34 cellular contexts compared by ENCODE assay signal in the genomic region with DNA sequence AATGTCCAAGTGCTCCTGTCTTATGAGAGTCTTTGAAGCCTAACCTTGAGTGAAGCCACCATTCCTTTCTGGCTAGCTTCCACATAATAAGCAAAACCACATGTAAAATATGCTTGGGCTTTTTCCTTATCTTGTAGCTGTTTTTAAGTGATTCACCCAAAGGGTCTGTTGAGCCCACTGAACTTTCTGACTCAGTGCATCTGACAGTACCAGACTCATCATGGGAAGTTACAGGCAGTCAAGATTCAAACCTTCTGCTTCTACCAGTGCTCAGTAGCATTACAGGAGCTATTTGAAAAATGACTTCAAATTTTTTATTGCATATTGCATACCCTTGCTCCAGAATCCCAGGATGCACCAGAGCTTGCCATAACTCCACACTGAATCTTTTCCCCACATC.
"Had no signal": no experiment of that assay in that cellular context is flagged by ENCODE, and none has a peak within 500 bp of the region (broad histone marks: within the 10 kb centered on the region; RNA-seq: fewer than 3 reads in every experiment).

No MANE protein-coding gene starts in this region.

- DNase-seq: activated CD4-positive, alpha-beta memory T cell treated with anti-CD3 and anti-CD28 coated beads for 36 hours; activated CD4-positive, alpha-beta T cell treated with anti-CD3 and anti-CD28 coated beads for 36 hours; activated CD4-positive, alpha-beta T cell treated with anti-CD3 and anti-CD28 coated beads, Interleukin-2, amount 10 ng/mL, durations not matched to agents 24 days and 14 days; activated CD4-positive, CD25-positive, alpha-beta regulatory T cell; activated CD4-positive, CD25-positive, alpha-beta regulatory T cell treated with anti-CD3 and anti-CD28 coated beads, Interleukin-2, amount 50 U/mL, for 72 hours; activated CD8-positive, alpha-beta memory T cell treated with anti-CD3 and anti-CD28 coated beads, Interleukin-2, amount 10 ng/mL, durations not matched to agents 7 days and 5 days; activated CD8-positive, alpha-beta memory T cell treated with anti-CD3 and anti-CD28 coated beads, Interleukin-2, amount 50 U/mL, for 4 hours; activated CD8-positive, alpha-beta T cell treated with anti-CD3 and anti-CD28 coated beads, Interleukin-2, amount 10 ng/mL, durations not matched to agents 7 days and 5 days; activated effector memory CD4-positive, alpha-beta T cell treated with anti-CD3 and anti-CD28 coated beads, Interleukin-2, amount 50 U/mL, for 16 hours; activated naive CD4-positive, alpha-beta T cell treated with anti-CD3 and anti-CD28 coated beads for 36 hours; activated naive CD8-positive, alpha-beta T cell treated with anti-CD3 and anti-CD28 coated beads for 36 hours; activated naive CD8-positive, alpha-beta T cell treated with anti-CD3 and anti-CD28 coated beads, Interleukin-2, amount 50 U/mL, for 24 hours; activated T-cell treated with anti-CD3 and anti-CD28 coated beads, Interleukin-2, amount 50 U/mL, for 1 hour; activated T-cell treated with anti-CD3 and anti-CD28 coated beads, Interleukin-2, amount 50 U/mL, for 48 hours; adrenal gland; caudate nucleus; colonic mucosa; dorsolateral prefrontal cortex; effector memory CD4-positive, alpha-beta T cell; endodermal cell; foreskin keratinocyte; gastrocnemius medialis; glutamatergic neuron; heart left ventricle; SW 1271; T-cell; T1000 had no signal

- H3K27me3 ChIP-seq: adrenal gland, ascending aorta, colonic mucosa, dorsolateral prefrontal cortex, foreskin keratinocyte, gastrocnemius medialis, heart left ventricle had no signal

- H3K4me1 Mint-ChIP-seq: activated CD4-positive, alpha-beta T cell treated with anti-CD3 and anti-CD28 coated beads for 36 hours; activated CD4-positive, alpha-beta T cell treated with anti-CD3 and anti-CD28 coated beads, Interleukin-2, amount 10 ng/mL, durations not matched to agents 24 days and 14 days; activated CD8-positive, alpha-beta memory T cell treated with anti-CD3 and anti-CD28 coated beads, Interleukin-2, amount 10 ng/mL, durations not matched to agents 7 days and 5 days; activated naive CD4-positive, alpha-beta T cell treated with anti-CD3 and anti-CD28 coated beads, Interleukin-2, amount 50 U/mL, for 24 hours; activated naive CD8-positive, alpha-beta T cell treated with anti-CD3 and anti-CD28 coated beads for 36 hours; activated naive CD8-positive, alpha-beta T cell treated with anti-CD3 and anti-CD28 coated beads, Interleukin-2, amount 50 U/mL, for 24 hours; T-cell had no signal

- H3K36me3 ChIP-seq: adrenal gland, ascending aorta, colonic mucosa, gastrocnemius medialis, heart left ventricle had no signal

- H3K4me1 ChIP-seq: adrenal gland, ascending aorta, colonic mucosa, foreskin keratinocyte, gastrocnemius medialis, heart left ventricle had no signal

- H3K4me3 Mint-ChIP-seq: activated CD4-positive, alpha-beta memory T cell treated with anti-CD3 and anti-CD28 coated beads for 36 hours; activated CD4-positive, alpha-beta T cell treated with anti-CD3 and anti-CD28 coated beads for 36 hours; activated CD4-positive, alpha-beta T cell treated with anti-CD3 and anti-CD28 coated beads, Interleukin-2, amount 10 ng/mL, durations not matched to agents 24 days and 14 days; activated CD8-positive, alpha-beta memory T cell treated with anti-CD3 and anti-CD28 coated beads, Interleukin-2, amount 10 ng/mL, durations not matched to agents 7 days and 5 days; activated CD8-positive, alpha-beta T cell treated with anti-CD3 and anti-CD28 coated beads, Interleukin-2, amount 10 ng/mL, durations not matched to agents 7 days and 5 days; activated naive CD4-positive, alpha-beta T cell treated with anti-CD3 and anti-CD28 coated beads for 36 hours; activated naive CD4-positive, alpha-beta T cell treated with anti-CD3 and anti-CD28 coated beads, Interleukin-2, amount 50 U/mL, for 24 hours; activated naive CD8-positive, alpha-beta T cell treated with anti-CD3 and anti-CD28 coated beads for 36 hours; activated naive CD8-positive, alpha-beta T cell treated with anti-CD3 and anti-CD28 coated beads, Interleukin-2, amount 50 U/mL, for 24 hours; activated T-helper 1 cell treated with anti-CD3 and anti-CD28 coated beads, Interleukin-12 subunit alpha, Interleukin-12 subunit beta, Interleukin-2, Interleukin-4 antibody, amounts not matched to agents 30 ng/mL and 10 ng/mL and 1 ng/mL, durations not matched to agents 14 hours and 24 hours and 36 hours; dendritic cell treated with granulocyte-macrophage colony-stimulating factor and Interleukin-4, amounts not matched to agents 40 ng/mL and 50 ng/mL, for 4 days; endodermal cell; T-cell; T-helper 1 cell treated with Interleukin-12 subunit alpha and Interleukin-12 subunit beta and Interleukin-4 antibody, amounts not matched to agents 30 μg/mL and 1 μg/mL, for 36 hours; T-helper 2 cell treated with Interferon-gamma antibody and Interleukin-4, amounts not matched to agents 5 μg/mL and 100 μg/mL, for 36 hours had no signal

- H3K36me3 Mint-ChIP-seq: activated CD4-positive, alpha-beta memory T cell treated with anti-CD3 and anti-CD28 coated beads for 36 hours; activated CD8-positive, alpha-beta memory T cell treated with anti-CD3 and anti-CD28 coated beads, Interleukin-2, amount 10 ng/mL, durations not matched to agents 7 days and 5 days; activated naive CD4-positive, alpha-beta T cell treated with anti-CD3 and anti-CD28 coated beads, Interleukin-2, amount 50 U/mL, for 24 hours; activated naive CD8-positive, alpha-beta T cell treated with anti-CD3 and anti-CD28 coated beads for 36 hours; T-cell had no signal

- H3K4me3 ChIP-seq: adrenal gland, ascending aorta, colonic mucosa, dorsolateral prefrontal cortex, gastrocnemius medialis, heart left ventricle had no signal

- H3K27ac ChIP-seq: adrenal gland, ascending aorta, colonic mucosa, dorsolateral prefrontal cortex, foreskin keratinocyte, gastrocnemius medialis, heart left ventricle had no signal

- H3K27ac Mint-ChIP-seq: activated CD4-positive, alpha-beta memory T cell treated with anti-CD3 and anti-CD28 coated beads for 36 hours; activated CD4-positive, alpha-beta T cell treated with anti-CD3 and anti-CD28 coated beads for 36 hours; activated CD4-positive, alpha-beta T cell treated with anti-CD3 and anti-CD28 coated beads, Interleukin-2, amount 10 ng/mL, durations not matched to agents 24 days and 14 days; activated CD8-positive, alpha-beta memory T cell treated with anti-CD3 and anti-CD28 coated beads, Interleukin-2, amount 10 ng/mL, durations not matched to agents 7 days and 5 days; activated CD8-positive, alpha-beta T cell treated with anti-CD3 and anti-CD28 coated beads, Interleukin-2, amount 10 ng/mL, durations not matched to agents 7 days and 5 days; activated naive CD4-positive, alpha-beta T cell treated with anti-CD3 and anti-CD28 coated beads for 36 hours; activated naive CD4-positive, alpha-beta T cell treated with anti-CD3 and anti-CD28 coated beads, Interleukin-2, amount 50 U/mL, for 24 hours; activated naive CD8-positive, alpha-beta T cell treated with anti-CD3 and anti-CD28 coated beads for 36 hours; activated naive CD8-positive, alpha-beta T cell treated with anti-CD3 and anti-CD28 coated beads, Interleukin-2, amount 50 U/mL, for 24 hours; activated T-helper 1 cell treated with anti-CD3 and anti-CD28 coated beads, Interleukin-12 subunit alpha, Interleukin-12 subunit beta, Interleukin-2, Interleukin-4 antibody, amounts not matched to agents 30 ng/mL and 10 ng/mL and 1 ng/mL, durations not matched to agents 14 hours and 24 hours and 36 hours; activated T-helper 2 cell treated with anti-CD3 and anti-CD28 coated beads, Interferon-gamma antibody, Interleukin-2, Interleukin-4, amounts not matched to agents 10 μg/mL and 5 μg/mL and 100 μg/mL, durations not matched to agents 14 hours and 24 hours and 36 hours; dendritic cell treated with granulocyte-macrophage colony-stimulating factor and Interleukin-4, amounts not matched to agents 40 ng/mL and 50 ng/mL, for 4 days; endodermal cell; T-cell; T-helper 1 cell treated with Interleukin-12 subunit alpha and Interleukin-12 subunit beta and Interleukin-4 antibody, amounts not matched to agents 30 μg/mL and 1 μg/mL, for 36 hours; T-helper 2 cell treated with Interferon-gamma antibody and Interleukin-4, amounts not matched to agents 5 μg/mL and 100 μg/mL, for 36 hours had no signal

- H3K9me3 Mint-ChIP-seq: activated naive CD4-positive, alpha-beta T cell treated with anti-CD3 and anti-CD28 coated beads, Interleukin-2, amount 50 U/mL, for 24 hours; activated T-helper 1 cell treated with anti-CD3 and anti-CD28 coated beads, Interleukin-12 subunit alpha, Interleukin-12 subunit beta, Interleukin-2, Interleukin-4 antibody, amounts not matched to agents 30 ng/mL and 10 ng/mL and 1 ng/mL, durations not matched to agents 14 hours and 24 hours and 36 hours; dendritic cell treated with granulocyte-macrophage colony-stimulating factor and Interleukin-4, amounts not matched to agents 40 ng/mL and 50 ng/mL, for 4 days had no signal

- H3K27me3 Mint-ChIP-seq: activated CD4-positive, alpha-beta memory T cell treated with anti-CD3 and anti-CD28 coated beads for 36 hours; activated CD4-positive, alpha-beta T cell treated with anti-CD3 and anti-CD28 coated beads for 36 hours; activated CD4-positive, alpha-beta T cell treated with anti-CD3 and anti-CD28 coated beads, Interleukin-2, amount 10 ng/mL, durations not matched to agents 24 days and 14 days; activated CD8-positive, alpha-beta memory T cell treated with anti-CD3 and anti-CD28 coated beads, Interleukin-2, amount 10 ng/mL, durations not matched to agents 7 days and 5 days; activated naive CD4-positive, alpha-beta T cell treated with anti-CD3 and anti-CD28 coated beads, Interleukin-2, amount 50 U/mL, for 24 hours; activated naive CD8-positive, alpha-beta T cell treated with anti-CD3 and anti-CD28 coated beads for 36 hours; activated naive CD8-positive, alpha-beta T cell treated with anti-CD3 and anti-CD28 coated beads, Interleukin-2, amount 50 U/mL, for 24 hours; dendritic cell treated with granulocyte-macrophage colony-stimulating factor and Interleukin-4, amounts not matched to agents 40 ng/mL and 50 ng/mL, for 4 days; T-cell had no signal

- H3K9me3 ChIP-seq: adrenal gland, ascending aorta, colonic mucosa, gastrocnemius medialis had no signal
